ENCODE assay signal across 2 cellular contexts in the genomic region with DNA sequence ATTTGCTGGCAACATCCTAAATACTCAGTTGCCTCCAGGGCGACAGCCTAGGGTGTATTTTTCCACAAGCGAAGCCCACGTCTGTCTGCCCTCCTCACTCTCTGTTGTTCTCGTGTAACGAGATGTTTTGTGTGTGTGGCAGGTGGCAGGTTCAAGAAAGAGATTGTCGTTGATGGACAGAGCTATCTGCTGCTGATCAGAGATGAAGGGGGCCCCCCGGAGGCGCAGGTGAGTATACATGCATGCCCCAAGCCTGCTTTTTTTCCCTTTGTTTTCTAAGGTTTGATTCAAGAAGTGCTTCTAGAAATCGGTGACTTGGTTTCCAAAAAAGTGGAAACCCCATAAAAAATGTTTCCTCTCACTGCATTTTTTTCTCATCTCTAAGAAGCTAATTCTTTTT.
TF ChIP-seq lines count a peak whose summit lies in the region.

No MANE protein-coding gene starts in this region.

TF ChIP-seq in Ishikawa, 13 proteins besides CTCF, POLR2A, EP300 and RAD21:
- TF ChIP-seq TCF12 (IDR thresholded peaks at IDR 0.05; ENCODE audit: low read depth) (no peak), TEAD4 (IDR thresholded peaks at IDR 0.05) (no peak), EGR1 (IDR thresholded peaks at IDR 0.05) (no peak), CEBPB (IDR thresholded peaks at IDR 0.05) (no peak), ZBTB7A (IDR thresholded peaks at IDR 0.05; ENCODE audit: low read depth) (no peak), YY1 (IDR thresholded peaks at IDR 0.05; ENCODE audit: low read depth) (no peak), TAF1 (IDR thresholded peaks at IDR 0.05; ENCODE audit: low read depth) (no peak), NFIC (IDR thresholded peaks at IDR 0.05) (no peak), FOXM1 (IDR thresholded peaks at IDR 0.05; ENCODE audit: borderline replicate concordance, low read depth) (no peak), CREB1 (IDR thresholded peaks at IDR 0.05; ENCODE audit: low read depth) (no peak)
- TF ChIP-seq, protein P1, sequence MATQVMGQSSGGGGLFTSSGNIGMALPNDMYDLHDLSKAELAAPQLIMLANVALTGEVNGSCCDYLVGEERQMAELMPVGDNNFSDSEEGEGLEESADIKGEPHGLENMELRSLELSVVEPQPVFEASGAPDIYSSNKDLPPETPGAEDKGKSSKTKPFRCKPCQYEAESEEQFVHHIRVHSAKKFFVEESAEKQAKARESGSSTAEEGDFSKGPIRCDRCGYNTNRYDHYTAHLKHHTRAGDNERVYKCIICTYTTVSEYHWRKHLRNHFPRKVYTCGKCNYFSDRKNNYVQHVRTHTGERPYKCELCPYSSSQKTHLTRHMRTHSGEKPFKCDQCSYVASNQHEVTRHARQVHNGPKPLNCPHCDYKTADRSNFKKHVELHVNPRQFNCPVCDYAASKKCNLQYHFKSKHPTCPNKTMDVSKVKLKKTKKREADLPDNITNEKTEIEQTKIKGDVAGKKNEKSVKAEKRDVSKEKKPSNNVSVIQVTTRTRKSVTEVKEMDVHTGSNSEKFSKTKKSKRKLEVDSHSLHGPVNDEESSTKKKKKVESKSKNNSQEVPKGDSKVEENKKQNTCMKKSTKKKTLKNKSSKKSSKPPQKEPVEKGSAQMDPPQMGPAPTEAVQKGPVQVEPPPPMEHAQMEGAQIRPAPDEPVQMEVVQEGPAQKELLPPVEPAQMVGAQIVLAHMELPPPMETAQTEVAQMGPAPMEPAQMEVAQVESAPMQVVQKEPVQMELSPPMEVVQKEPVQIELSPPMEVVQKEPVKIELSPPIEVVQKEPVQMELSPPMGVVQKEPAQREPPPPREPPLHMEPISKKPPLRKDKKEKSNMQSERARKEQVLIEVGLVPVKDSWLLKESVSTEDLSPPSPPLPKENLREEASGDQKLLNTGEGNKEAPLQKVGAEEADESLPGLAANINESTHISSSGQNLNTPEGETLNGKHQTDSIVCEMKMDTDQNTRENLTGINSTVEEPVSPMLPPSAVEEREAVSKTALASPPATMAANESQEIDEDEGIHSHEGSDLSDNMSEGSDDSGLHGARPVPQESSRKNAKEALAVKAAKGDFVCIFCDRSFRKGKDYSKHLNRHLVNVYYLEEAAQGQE (IDR thresholded peaks at IDR 0.05; ENCODE audit: low read depth): no peak
- TF ChIP-seq, protein P2, sequence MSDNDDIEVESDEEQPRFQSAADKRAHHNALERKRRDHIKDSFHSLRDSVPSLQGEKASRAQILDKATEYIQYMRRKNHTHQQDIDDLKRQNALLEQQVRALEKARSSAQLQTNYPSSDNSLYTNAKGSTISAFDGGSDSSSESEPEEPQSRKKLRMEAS (IDR thresholded peaks at IDR 0.05): no peak
- TF ChIP-seq, protein P3, sequence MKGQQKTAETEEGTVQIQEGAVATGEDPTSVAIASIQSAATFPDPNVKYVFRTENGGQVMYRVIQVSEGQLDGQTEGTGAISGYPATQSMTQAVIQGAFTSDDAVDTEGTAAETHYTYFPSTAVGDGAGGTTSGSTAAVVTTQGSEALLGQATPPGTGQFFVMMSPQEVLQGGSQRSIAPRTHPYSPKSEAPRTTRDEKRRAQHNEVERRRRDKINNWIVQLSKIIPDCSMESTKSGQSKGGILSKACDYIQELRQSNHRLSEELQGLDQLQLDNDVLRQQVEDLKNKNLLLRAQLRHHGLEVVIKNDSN (IDR thresholded peaks at IDR 0.05): no peak

TF ChIP-seq in SK-N-SH, 30 proteins besides CTCF, POLR2A, EP300 and RAD21:
- TF ChIP-seq SMC3 (IDR thresholded peaks at IDR 0.05; ENCODE audit: low read depth, low read length) (peak; percentile 12; the same call in 1 of the 2 replicates), POLR2AphosphoS5 (IDR thresholded peaks at IDR 0.05; ENCODE audit: low read depth, low read length) (no peak)
